In the genomic region with DNA sequence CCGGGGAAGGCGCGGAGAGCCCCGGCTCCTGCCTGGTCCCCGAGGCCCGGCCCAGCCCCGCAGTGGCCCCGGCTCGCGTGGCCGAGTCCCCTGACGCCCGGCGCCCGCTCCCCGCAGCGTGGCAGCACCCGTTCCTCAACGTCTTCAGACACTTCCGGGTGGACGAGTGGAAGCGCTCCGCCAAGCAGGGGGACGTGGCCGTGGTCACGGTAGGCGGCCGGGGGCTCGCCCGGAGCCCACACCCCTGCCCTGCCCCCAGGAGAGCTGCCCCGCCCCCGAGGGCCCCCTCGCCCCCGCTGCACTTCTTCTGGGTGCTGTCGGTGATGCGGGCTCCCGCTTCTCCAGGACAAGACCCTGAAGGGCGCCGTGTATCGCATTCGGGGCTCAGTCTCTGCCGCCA, we compare ENCODE assay signal across 8 cellular contexts. TPM values are rescaled to one million over a fixed set of nuclear protein-coding genes. Genes with fewer than 3 reads are reported as not detected.
A peak's percentile ranks its signal among the peaks of the same experiment; 100 is the strongest.
DNase-seq lines count a peak whose midpoint lies in the region; ATAC-seq and TF ChIP-seq lines count a peak whose summit lies in the region.

No MANE protein-coding gene starts in this region.

- H3K4me1 Mint-ChIP-seq in MCF 10A (ENCODE audit: insufficient read depth, unreplicated experiment) = peaks cover 8% of the 10 kb centered on the region

- H3K27me3 ChIP-seq in ACC112 (ENCODE audit: insufficient read depth, low read length) (no peaks in the 10 kb centered on the region), KMS-11 (ENCODE audit: insufficient read depth, low read depth) (no peaks in the 10 kb centered on the region), mononuclear cell (ENCODE audit: insufficient read depth, low read length) (no peaks in the 10 kb centered on the region)

- H3K4me3 Mint-ChIP-seq in MCF 10A (ENCODE audit: unreplicated experiment) = peak overlapping the region; percentile 71

- H3K4me3 ChIP-seq in ACC112 (ENCODE audit: low read depth, low read length) = peak overlapping the region; percentile 96
- no peak overlapping the region for H3K4me3 ChIP-seq in KMS-11 (IDR thresholded peaks at IDR 0.05; ENCODE audit: insufficient read depth, low read depth, low read length)
- H3K4me3 ChIP-seq in mononuclear cell (ENCODE audit: low read length) = peak overlapping the region; percentile 57

- H3K9ac ChIP-seq in KMS-11 = peak overlapping the region; percentile 87

- H3K79me2 ChIP-seq in ACC112 (ENCODE audit: control insufficient read depth, insufficient read depth, low read length, unreplicated experiment) = peaks cover 5% of the 10 kb centered on the region
- H3K79me2 ChIP-seq in KMS-11 (ENCODE audit: insufficient read depth, low read depth) = peaks cover 23% of the 10 kb centered on the region; the same call in 1 of the 2 replicates

- H3K27ac Mint-ChIP-seq in MCF 10A (ENCODE audit: low read depth, unreplicated experiment) = peak overlapping the region; percentile 69

- CTCF ChIA-PET in MCF 10A (lab: Yijun Ruan, JAX) (interaction anchor here (0.6 to 1.5 kb wide), 2 partner anchors 18 to 53 kb away, joined by 3 to 7 read pairs; a partner anchor contains a TSS), GM10248 (lab: Yijun Ruan, JAX) (interaction anchor here (1.5 to 8.2 kb wide), 5 partner anchors 13 to 32 kb away, joined by 3 to 57 read pairs (median 8); a partner anchor contains a TSS)

- peak; percentile 3 for ATAC-seq in GM18909 (IDR thresholded peaks at IDR 0.05; ENCODE audit: poor library complexity, unreplicated experiment)

- BruUV-seq in MCF 10A (replicated peaks; lab: Mats Ljungman, UMichigan) = no TSS peak

- H3K27me3 Mint-ChIP-seq in MCF 10A (ENCODE audit: insufficient read depth, unreplicated experiment) = no peaks in the 10 kb centered on the region

- no peaks in the 10 kb centered on the region for H3K9me3 ChIP-seq in mononuclear cell (ENCODE audit: low read depth, low read length)

- peak overlapping the region; percentile 81 for H3K27ac ChIP-seq in ACC112 (ENCODE audit: low read depth, low read length)
- H3K27ac ChIP-seq in KMS-11 = peak overlapping the region; percentile 84

- no peaks in the 10 kb centered on the region for H3K9me3 Mint-ChIP-seq in MCF 10A (ENCODE audit: unreplicated experiment)

- H3K36me3 ChIP-seq in ACC112 (ENCODE audit: insufficient read depth, low read length) (no peaks in the 10 kb centered on the region), KMS-11 (ENCODE audit: insufficient read depth) (no peaks in the 10 kb centered on the region)

- in situ Hi-C loops in GM13977 (cut with MboI; ENCODE audit: low pct_unique_long_range_greater_than_20kb, low sequenced_read_pairs, unreplicated experiment) = no loop called here

- TF ChIP-seq CTCF in KMS-11 (conservative IDR thresholded peaks at IDR 0.05; ENCODE audit: low read depth, low read length) (no peak), MCF 10A (IDR thresholded peaks at IDR 0.05; ENCODE audit: unreplicated experiment) (no peak), GM10248 (IDR thresholded peaks at IDR 0.05; ENCODE audit: control extremely low read depth, extremely low read depth, low read depth, missing control alignments) (no peak), GM13977 (IDR thresholded peaks at IDR 0.05; ENCODE audit: extremely low read depth, insufficient read depth, missing control alignments) (no peak)

- peak overlapping the region; percentile 32 for H2AFZ ChIP-seq in ACC112 (ENCODE audit: low read length, unreplicated experiment)
- H2AFZ ChIP-seq in KMS-11 (ENCODE audit: low read depth) = peak overlapping the region; percentile 50

- POLR2A ChIA-PET in MCF 10A (lab: Yijun Ruan, JAX) (interaction anchor here (0.6 to 2.8 kb wide), 10 partner anchors 13 to 122 kb away, joined by 3 to 17 read pairs (median 6); a partner anchor contains a TSS), GM10248 (lab: Yijun Ruan, JAX) (interaction anchor here (0.8 to 0.9 kb wide), 2 partner anchors 15 to 79 kb away, joined by 3 to 4 read pairs; no protein-coding TSS in a partner anchor)

- H3K4me2 ChIP-seq in KMS-11 = peak overlapping the region; percentile 88

- no peak for DNase-seq in MCF 10A (ENCODE audit: unreplicated experiment)
- no peak for DNase-seq in GM10248 (ENCODE audit: extremely low spot score)
- DNase-seq in GM13977 (ENCODE audit: low spot score) = no peak
- no peak for DNase-seq in medulla oblongata (ENCODE audit: extremely low spot score)

- peaks cover 21% of the 10 kb centered on the region for H3K4me1 ChIP-seq in ACC112 (ENCODE audit: control insufficient read depth, insufficient read depth, low read length, unreplicated experiment)
- peaks cover 8% of the 10 kb centered on the region for H3K4me1 ChIP-seq in KMS-11 (ENCODE audit: low read depth, poor library complexity, severe bottlenecking)
- H3K4me1 ChIP-seq in mononuclear cell (ENCODE audit: insufficient read depth, low read length) = peaks cover 19% of the 10 kb centered on the region

- H4K20me1 ChIP-seq in KMS-11 (ENCODE audit: insufficient read depth) = no peaks in the 10 kb centered on the region

- peaks cover 28% of the 10 kb centered on the region for H3K36me3 Mint-ChIP-seq in MCF 10A (ENCODE audit: insufficient read depth, unreplicated experiment)

- intact Hi-C loops in MCF 10A (cut with micrococcal nuclease) = loop anchor here (2.0 kb wide), 1 partner anchor 61 kb away; no protein-coding TSS in a partner anchor

RNA-seq across cellular contexts. Expression of a gene that starts 0.5 kb away (rescaled TPM):
- total RNA-seq in MCF 10A (2022) (40.4 and 47.9 TPM in 2 replicates), mononuclear cell (4.6 TPM)

RNA-seq across cellular contexts. Expression of a gene that starts 8.0 kb away (rescaled TPM):
- 43.6 and 44.6 TPM in 2 replicates for total RNA-seq in MCF 10A (2022)
- total RNA-seq in mononuclear cell = 18.5 TPM

RNA-seq across cellular contexts. Expression of a gene that starts 13.5 kb away (rescaled TPM):
- total RNA-seq in MCF 10A (2022) (104 and 106 TPM in 2 replicates), mononuclear cell (49.0 TPM)

RNA-seq across cellular contexts. Expression of a gene that starts 18.3 kb away (rescaled TPM):
- total RNA-seq in MCF 10A (2022) = 110 and 118 TPM in 2 replicates
- 45.2 TPM for total RNA-seq in mononuclear cell

RNA-seq across cellular contexts. Expression of a gene that starts 18.9 kb away (rescaled TPM):
- total RNA-seq in MCF 10A (2022) = 0.14 and 0.17 TPM in 2 replicates
- 0.31 TPM for total RNA-seq in mononuclear cell
